Comparison of ENCODE assay signal across 10 cellular contexts in genomic region chr20:25036331-25036936, GRCh38. TPM values are rescaled to one million over a fixed set of nuclear protein-coding genes. Genes with fewer than 3 reads are reported as not detected.
DNase-seq lines count a peak whose midpoint lies in the region; ATAC-seq, FAIRE-seq and TF ChIP-seq lines count a peak whose summit lies in the region.
"Had no signal": no experiment of that assay in that cellular context is flagged by ENCODE, and none has a peak within 500 bp of the region (broad histone marks: within the 10 kb centered on the region; RNA-seq: fewer than 3 reads in every experiment).

No MANE protein-coding gene starts in this region.

- H3K36me3 ChIP-seq in endothelial cell of umbilical vein (ENCODE audit: control insufficient read depth in 2 of 2, extremely low read depth in 1 of 2, insufficient read depth in 2 of 2, low read length in 2 of 2): no peaks in the 10 kb centered on the region
- no peaks in the 10 kb centered on the region for H3K36me3 ChIP-seq in gastrocnemius medialis
- peaks cover 0 to 4% of the 10 kb centered on the region in 2 experiments for H3K36me3 ChIP-seq in mesenchymal stem cell (ENCODE audit: control insufficient read depth in 1 of 2, insufficient read depth in 2 of 2, low read depth in 1 of 2, low read length in 2 of 2)

- peak overlapping the region; percentile 13 for H3K4me2 ChIP-seq in endothelial cell of umbilical vein (ENCODE audit: insufficient read depth, low read length)
- no peak overlapping the region for H3K4me2 ChIP-seq in mesenchymal stem cell (ENCODE audit: low read length, poor library complexity, severe bottlenecking)

- H3K27me3 ChIP-seq in endothelial cell of umbilical vein (ENCODE audit: control insufficient read depth in 2 of 2, insufficient read depth in 2 of 2, low read length in 2 of 2) (no peaks in the 10 kb centered on the region), gastrocnemius medialis (no peaks in the 10 kb centered on the region), mesenchymal stem cell (ENCODE audit: control insufficient read depth in 1 of 2, insufficient read depth in 1 of 2, low read length in 2 of 2) (peaks cover 0 to 4% of the 10 kb centered on the region in 2 experiments)

- H3K4me3 ChIP-seq in GM08714 (ENCODE audit: low read length) (peak overlapping the region; percentile 31; the same call in 1 of the 2 replicates), endothelial cell of umbilical vein (replicated peaks in 1 of 3; ENCODE audit: insufficient read depth in 1 of 3, low read depth in 1 of 3, low read length in 3 of 3) (no peak overlapping the region), gastrocnemius medialis (no peak overlapping the region), mesenchymal stem cell (ENCODE audit: insufficient read depth in 1 of 2, low read depth in 1 of 2, low read length in 2 of 2) (no peak overlapping the region)

- ATAC-seq in gastrocnemius medialis (no peak), GM21576 (IDR thresholded peaks at IDR 0.05; ENCODE audit: unreplicated experiment) (no peak)

- H2BK5ac ChIP-seq in mesenchymal stem cell (ENCODE audit: low read depth, low read length, poor library complexity, severe bottlenecking): no peak overlapping the region

- TF ChIP-seq CTCF in endothelial cell of umbilical vein (IDR thresholded peaks at IDR 0.05; ENCODE audit: extremely low read depth in 1 of 2, insufficient read depth in 1 of 2, low read depth in 1 of 2, low read length in 2 of 2) (no peak), gastrocnemius medialis (IDR thresholded peaks at IDR 0.05 in 4 of 5, conservative IDR thresholded peaks at IDR 0.05 in 1 of 5) (no peak), GM13976 (IDR thresholded peaks at IDR 0.05; ENCODE audit: borderline replicate concordance, control extremely low read depth, extremely low read depth, insufficient read depth, missing control alignments) (no peak)

- no peaks in the 10 kb centered on the region for H3K9me3 ChIP-seq in endothelial cell of umbilical vein (replicated peaks; ENCODE audit: control insufficient read depth, insufficient read depth, low read length)
- no peaks in the 10 kb centered on the region for H3K9me3 ChIP-seq in gastrocnemius medialis
- no peaks in the 10 kb centered on the region for H3K9me3 ChIP-seq in mesenchymal stem cell (ENCODE audit: control insufficient read depth, low read length)

- WGBS in mesenchymal stem cell: 62% methylated on average over 6 of the region's 7 CpGs

- POLR2A ChIA-PET in endothelial cell of umbilical vein (lab: Charles Lee): no interaction called here

- no peak overlapping the region for H3K9ac ChIP-seq in endothelial cell of umbilical vein (replicated peaks; ENCODE audit: extremely low read depth, insufficient read depth, low read length)
- no peak overlapping the region for H3K9ac ChIP-seq in mesenchymal stem cell (ENCODE audit: low read length)

- no peak overlapping the region for H2BK12ac ChIP-seq in mesenchymal stem cell (ENCODE audit: low read length in 2 of 2)

- in situ Hi-C loops in gastrocnemius medialis (cut with MboI; ENCODE audit: low sequenced_read_pairs in 4 of 4): no loop called here
- in situ Hi-C loops in GM13976 (cut with MboI; ENCODE audit: low sequenced_read_pairs, unreplicated experiment): no loop called here

- no peaks in the 10 kb centered on the region for H3K79me2 ChIP-seq in endothelial cell of umbilical vein (ENCODE audit: control insufficient read depth, insufficient read depth, low read length)

- H3K18ac ChIP-seq in mesenchymal stem cell (ENCODE audit: low read depth in 1 of 2, low read length in 2 of 2): no peak overlapping the region

- no peak overlapping the region for H3K23ac ChIP-seq in mesenchymal stem cell (ENCODE audit: low read length in 2 of 2)

- FAIRE-seq in endothelial cell of umbilical vein (lab: Jason Lieb, UNC): peak; percentile 84
- FAIRE-seq: G401.6 had no signal

- H2BK15ac ChIP-seq in mesenchymal stem cell (ENCODE audit: low read depth, poor library complexity, severe bottlenecking): no peak overlapping the region

- H3K9me1 ChIP-seq in endothelial cell of umbilical vein (replicated peaks; ENCODE audit: control insufficient read depth, extremely low read depth, insufficient read depth, low read length): no peaks in the 10 kb centered on the region

- dilution Hi-C loops in endothelial cell of umbilical vein (cut with MboI; ENCODE audit: extremely low pct_ligation_motif_present, low sequenced_read_pairs): no loop called here

- no peaks in the 10 kb centered on the region for H4K20me1 ChIP-seq in endothelial cell of umbilical vein (replicated peaks; ENCODE audit: control insufficient read depth, extremely low read depth, insufficient read depth, low read length)

- CTCF ChIA-PET in endothelial cell of umbilical vein (lab: Charles Lee): interaction anchor here (0.9 kb wide), 1 partner anchor 21 kb away, joined by 4 read pairs; no protein-coding TSS in a partner anchor

- H4K91ac ChIP-seq in mesenchymal stem cell (ENCODE audit: low read length): no peak overlapping the region

- no peak overlapping the region for H3K4ac ChIP-seq in mesenchymal stem cell (ENCODE audit: low read depth in 1 of 2, low read length in 2 of 2)

- H2AFZ ChIP-seq in endothelial cell of umbilical vein (ENCODE audit: low read depth, low read length) (no peak overlapping the region), mesenchymal stem cell (ENCODE audit: low read depth, low read length) (no peak overlapping the region)

- H3K79me1 ChIP-seq in mesenchymal stem cell (replicated peaks; ENCODE audit: low read length, poor library complexity, severe bottlenecking): no peaks in the 10 kb centered on the region

- H3K27ac ChIP-seq in endothelial cell of umbilical vein (ENCODE audit: insufficient read depth, low read depth, low read length) (no peak overlapping the region), gastrocnemius medialis (peak overlapping the region; percentile 52 to 95 (median 94)), mesenchymal stem cell (ENCODE audit: low read length, poor library complexity, severe bottlenecking) (no peak overlapping the region)

- H2BK120ac ChIP-seq in mesenchymal stem cell (ENCODE audit: low read depth, low read length): no peak overlapping the region

- no peak overlapping the region for H2AK5ac ChIP-seq in mesenchymal stem cell (ENCODE audit: low read length, severe bottlenecking)

- no peak overlapping the region for H4K8ac ChIP-seq in mesenchymal stem cell (ENCODE audit: low read length)

- H3K4me1 ChIP-seq in endothelial cell of umbilical vein (ENCODE audit: control insufficient read depth, extremely low read depth, insufficient read depth, low read length): peaks cover 12% of the 10 kb centered on the region
- peaks cover 81 to 91% of the 10 kb centered on the region in 2 donors for H3K4me1 ChIP-seq in gastrocnemius medialis
- H3K4me1 ChIP-seq in mesenchymal stem cell (ENCODE audit: control insufficient read depth, insufficient read depth, low read depth, low read length): peaks cover 22% of the 10 kb centered on the region

- no TSS peak for BruUV-seq in endothelial cell of umbilical vein (replicated peaks; lab: Mats Ljungman, UMichigan)

- H3K14ac ChIP-seq in mesenchymal stem cell (ENCODE audit: low read length in 2 of 2): no peak overlapping the region

- TF ChIP-seq POLR2A in endothelial cell of umbilical vein (IDR thresholded peaks at IDR 0.05; ENCODE audit: low read depth, low read length) (no peak), gastrocnemius medialis (IDR thresholded peaks at IDR 0.05) (no peak)

- DNase-seq in Kasumi-1 (lab: John Stamatoyannopoulos, UW) (peak; percentile 50 to 59), endothelial cell of umbilical vein (ENCODE audit: low read depth, low spot score) (peak; percentile 87), gastrocnemius medialis (no peak), GM13976 (ENCODE audit: low spot score) (no peak), kidney glomerular epithelial cell (lab: John Stamatoyannopoulos, UW) (no peak), mesenchymal stem cell (no peak)

- intact Hi-C loops in endothelial cell of umbilical vein (cut with micrococcal nuclease) (loop anchor here (1.0 to 2.0 kb wide), 2 partner anchors 21 to 42 kb away; no protein-coding TSS in a partner anchor), gastrocnemius medialis (cut with DNase I; ENCODE audit: low total_unique reads) (no loop called here)

RNA-seq across cellular contexts. Expression of gene ACSS1, which starts 21.5 kb away (rescaled TPM):
- total RNA-seq in endothelial cell of umbilical vein: 8.0 and 17.9 TPM in 2 replicates
- 6.0 and 6.2 TPM in 2 replicates for polyA plus RNA-seq in endothelial cell of umbilical vein
- polyA plus RNA-seq in endothelial cell of umbilical vein (2011; cell fraction: cytosol; rRNA removed): 3.9 TPM in 2 replicates
- polyA plus RNA-seq in endothelial cell of umbilical vein (2011; cell fraction: nucleus; rRNA removed): 13.4 and 15.5 TPM in 2 replicates
- polyA plus RNA-seq in endothelial cell of umbilical vein (2012): 3.7 and 4.0 TPM in 2 replicates
- polyA minus RNA-seq in endothelial cell of umbilical vein: 9.6 and 10.8 TPM in 2 replicates
- polyA minus RNA-seq in endothelial cell of umbilical vein (2011; cell fraction: cytosol; rRNA and poly(A)+ RNA removed): not detected
- 3.6 and 4.4 TPM in 2 replicates for polyA minus RNA-seq in endothelial cell of umbilical vein (2011; cell fraction: nucleus; rRNA and poly(A)+ RNA removed)
- total RNA-seq in gastrocnemius medialis: 10 to 100 TPM; 11.4 to 84.6 (median 11.8) TPM
- polyA plus RNA-seq in mesenchymal stem cell (2013, experiment 1 of 2): 0.54 TPM
- polyA plus RNA-seq in mesenchymal stem cell (2013, experiment 2 of 2): 0.34 TPM

RNA-seq across cellular contexts. Expression of gene APMAP, which starts 43.9 kb away (rescaled TPM):
- total RNA-seq in endothelial cell of umbilical vein (105 and 110 TPM in 2 replicates), gastrocnemius medialis (100 to 1,000 TPM in 1 of 4 donors, 10 to 100 TPM in 3; 24.2 to 108 (median 29.3) TPM)
- polyA plus RNA-seq in endothelial cell of umbilical vein: 58.3 and 80.7 TPM in 2 replicates
- polyA plus RNA-seq in endothelial cell of umbilical vein (2011; cell fraction: cytosol; rRNA removed): 74.1 and 81.8 TPM in 2 replicates
- 43.5 and 53.7 TPM in 2 replicates for polyA plus RNA-seq in endothelial cell of umbilical vein (2011; cell fraction: nucleus; rRNA removed)
- polyA plus RNA-seq in endothelial cell of umbilical vein (2012): 159 and 177 TPM in 2 replicates
- 61.5 and 64.5 TPM in 2 replicates for polyA minus RNA-seq in endothelial cell of umbilical vein
- polyA minus RNA-seq in endothelial cell of umbilical vein (2011; cell fraction: cytosol; rRNA and poly(A)+ RNA removed): 9.1 TPM
- polyA minus RNA-seq in endothelial cell of umbilical vein (2011; cell fraction: nucleus; rRNA and poly(A)+ RNA removed): 13.5 and 13.8 TPM in 2 replicates
- polyA plus RNA-seq in mesenchymal stem cell (2013, experiment 1 of 2): 103 TPM
- 103 TPM for polyA plus RNA-seq in mesenchymal stem cell (2013, experiment 2 of 2)

RNA-seq across cellular contexts. Expression of gene VSX1, which starts 45.5 kb away (rescaled TPM):
- not detected in 2 replicates for total RNA-seq in endothelial cell of umbilical vein
- not detected in 2 replicates for polyA plus RNA-seq in endothelial cell of umbilical vein
- polyA plus RNA-seq in endothelial cell of umbilical vein (2011; cell fraction: cytosol; rRNA removed): not detected in 2 replicates
- polyA plus RNA-seq in endothelial cell of umbilical vein (2011; cell fraction: nucleus; rRNA removed): not detected in 2 replicates
- polyA plus RNA-seq in endothelial cell of umbilical vein (2012): not detected in 2 replicates
- polyA minus RNA-seq in endothelial cell of umbilical vein: not detected in 2 replicates
- not detected for polyA minus RNA-seq in endothelial cell of umbilical vein (2011; cell fraction: cytosol; rRNA and poly(A)+ RNA removed)
- polyA minus RNA-seq in endothelial cell of umbilical vein (2011; cell fraction: nucleus; rRNA and poly(A)+ RNA removed): not detected in 2 replicates
- 1 to 10 TPM in 1 of 4 donors, under 1 TPM in 1, not detected in 2; 0.20 to 3.0 TPM for total RNA-seq in gastrocnemius medialis
- not detected for polyA plus RNA-seq in mesenchymal stem cell (2013, experiment 1 of 2)
- polyA plus RNA-seq in mesenchymal stem cell (2013, experiment 2 of 2): not detected
- total RNA-seq: NCI-H460 had no signal

Comparison
In these comparisons a context has a peak if more than half of its experiments do, and no peak if none do; other contexts are left out.
1. DNase-seq: peak in Kasumi-1 (2 of 2) and endothelial cell of umbilical vein (single experiment); none in gastrocnemius medialis (0 of 2), GM13976 (single experiment), kidney glomerular epithelial cell (single experiment) and mesenchymal stem cell (single experiment).
2. H3K27ac ChIP-seq: peak in gastrocnemius medialis (4 of 4); none in endothelial cell of umbilical vein (single experiment) and mesenchymal stem cell (single experiment).